Comparison of ENCODE assay signal across 10 cellular contexts in genomic region chr7:127654404-127655392, GRCh38. TPM values are rescaled to one million over a fixed set of nuclear protein-coding genes. Genes with fewer than 3 reads are reported as not detected.
DNase-seq lines count a peak whose midpoint lies in the region; ATAC-seq and TF ChIP-seq lines count a peak whose summit lies in the region.
"Had no signal": no experiment of that assay in that cellular context is flagged by ENCODE, and none has a peak within 500 bp of the region (broad histone marks: within the 10 kb centered on the region; RNA-seq: fewer than 3 reads in every experiment).

No MANE protein-coding gene starts in this region.

- peak overlapping the region; percentile 51 for H3K4me3 Mint-ChIP-seq in CD8-positive, alpha-beta T cell
- peak overlapping the region; percentile 93 for H3K4me3 Mint-ChIP-seq in HFFc6
- H3K4me3 Mint-ChIP-seq in activated B cell treated with CpG ODN at 0.5 μM for 24 hours: peak overlapping the region; percentile 8

- H3K27me3 Mint-ChIP-seq in CD8-positive, alpha-beta T cell (ENCODE audit: low read depth): no peaks in the 10 kb centered on the region
- H3K27me3 Mint-ChIP-seq in HFFc6 (ENCODE audit: insufficient read depth): peaks cover 3% of the 10 kb centered on the region; the same call in 1 of the 2 replicates
- H3K27me3 Mint-ChIP-seq in activated B cell treated with CpG ODN at 0.5 μM for 24 hours: no peaks in the 10 kb centered on the region

- no peaks in the 10 kb centered on the region for H3K36me3 ChIP-seq in CD8-positive, alpha-beta T cell (ENCODE audit: insufficient read depth, low read length)
- peaks cover 3% of the 10 kb centered on the region for H3K36me3 ChIP-seq in iPS-18a (ENCODE audit: control insufficient read depth, low read depth, low read length)

- peaks cover 35% of the 10 kb centered on the region for H3K4me1 ChIP-seq in CD8-positive, alpha-beta T cell (ENCODE audit: insufficient read depth, low read length)
- H3K4me1 ChIP-seq in iPS-18a (ENCODE audit: control insufficient read depth, low read depth, low read length): peaks cover 17% of the 10 kb centered on the region

- TF ChIP-seq CTCF in CD8-positive, alpha-beta T cell (IDR thresholded peaks at IDR 0.05): no peak
- no peak; the same call in 1 of the 2 replicates for TF ChIP-seq CTCF in HFFc6 (IDR thresholded peaks at IDR 0.05)
- no peak for TF ChIP-seq CTCF in activated B cell treated with CpG ODN at 0.5 μM for 24 hours (IDR thresholded peaks at IDR 0.05)

- no peaks in the 10 kb centered on the region for H3K9me3 ChIP-seq in CD8-positive, alpha-beta T cell (ENCODE audit: low read length)
- no peaks in the 10 kb centered on the region for H3K9me3 ChIP-seq in iPS-18a (ENCODE audit: control insufficient read depth, low read depth, low read length)

- CTCF ChIA-PET in CD8-positive, alpha-beta T cell (lab: Charles Lee): no interaction called here
- CTCF ChIA-PET in activated B cell treated with CpG ODN at 0.5 μM for 24 hours (lab: Charles Lee): no interaction called here

- no peak for DNase-seq in CD8-positive, alpha-beta T cell
- DNase-seq in HFFc6 (no peak), activated B cell treated with CpG ODN at 0.5 μM for 24 hours (no peak), ecto neural progenitor cell (ENCODE audit: low spot score) (no peak), NCI-H1694 treated with DMSO at 0.1 percent for 48 hours (lab: John Stamatoyannopoulos, UW) (no peak), NCI-H2171 treated with DMSO at 0.1 percent for 48 hours (lab: John Stamatoyannopoulos, UW) (no peak), T1000 (lab: John Stamatoyannopoulos, UW) (no peak)
- DNase-seq: stimulated activated CD4-positive, alpha-beta T cell treated with anti-CD3 and anti-CD28 coated beads, Interleukin-4, amount 100 ng/mL, for 4 hours had no signal

- peaks cover 68% of the 10 kb centered on the region for H3K4me1 Mint-ChIP-seq in CD8-positive, alpha-beta T cell (ENCODE audit: low read depth)
- H3K4me1 Mint-ChIP-seq in HFFc6 (ENCODE audit: low read depth) (peaks cover 57% of the 10 kb centered on the region), activated B cell treated with CpG ODN at 0.5 μM for 24 hours (peaks cover 58% of the 10 kb centered on the region)

- H3K9ac ChIP-seq in iPS-18a (ENCODE audit: low read length): no peak overlapping the region

- H3K27me3 ChIP-seq in CD8-positive, alpha-beta T cell (ENCODE audit: insufficient read depth, low read length): no peaks in the 10 kb centered on the region
- no peaks in the 10 kb centered on the region for H3K27me3 ChIP-seq in iPS-18a (ENCODE audit: control insufficient read depth, insufficient read depth, low read length)

- ATAC-seq in CD8-positive, alpha-beta T cell: no peak
- no peak for ATAC-seq in activated B cell treated with CpG ODN at 0.5 μM for 24 hours (ENCODE audit: low read depth)

- no peak overlapping the region for H3K27ac ChIP-seq in CD8-positive, alpha-beta T cell (ENCODE audit: low read depth, low read length)
- H3K27ac ChIP-seq in iPS-18a (ENCODE audit: low read length): no peak overlapping the region

- intact Hi-C loops in CD8-positive, alpha-beta T cell (cut with DNase I, micrococcal nuclease): loop anchor here (5.0 to 10.0 kb wide), 8 partner anchors 203 to 1958 kb away; partner anchors contain the start of genes ATP6V1F (in 1 of the 2), CALU (in 1 of the 2), IMPDH1 (in 1 of the 2) and NRF1 (in 1 of the 2)
- intact Hi-C loops in activated B cell treated with CpG ODN at 0.5 μM for 24 hours (cut with micrococcal nuclease): loop anchor here (5.0 kb wide), 2 partner anchors 402 to 803 kb away; partner anchors contain the start of genes GRM8 and HILPDA

- POLR2A ChIA-PET in CD8-positive, alpha-beta T cell (lab: Charles Lee): no interaction called here
- POLR2A ChIA-PET in activated B cell treated with CpG ODN at 0.5 μM for 24 hours (lab: Charles Lee): no interaction called here

- no peak overlapping the region for H3K27ac Mint-ChIP-seq in CD8-positive, alpha-beta T cell
- peak overlapping the region; percentile 52 for H3K27ac Mint-ChIP-seq in HFFc6
- H3K27ac Mint-ChIP-seq in activated B cell treated with CpG ODN at 0.5 μM for 24 hours: peak overlapping the region; percentile 72

- H3K9me3 Mint-ChIP-seq in CD8-positive, alpha-beta T cell: no peaks in the 10 kb centered on the region
- H3K9me3 Mint-ChIP-seq in HFFc6 (no peaks in the 10 kb centered on the region), activated B cell treated with CpG ODN at 0.5 μM for 24 hours (no peaks in the 10 kb centered on the region)

- H3K36me3 Mint-ChIP-seq in CD8-positive, alpha-beta T cell: peaks cover 49% of the 10 kb centered on the region
- H3K36me3 Mint-ChIP-seq in HFFc6 (ENCODE audit: low read depth) (peaks cover 25% of the 10 kb centered on the region), activated B cell treated with CpG ODN at 0.5 μM for 24 hours (ENCODE audit: low read depth) (peaks cover 43% of the 10 kb centered on the region)

- H3K4me3 ChIP-seq in CD8-positive, alpha-beta T cell (ENCODE audit: low read depth, low read length): no peak overlapping the region
- peak overlapping the region; percentile 1 for H3K4me3 ChIP-seq in iPS-18a (ENCODE audit: low read length)

RNA-seq across cellular contexts. Expression of gene SND1, which starts 2.7 kb away (rescaled TPM):
- total RNA-seq in CD8-positive, alpha-beta T cell: 100 to 1,000 TPM in 1 of 2 experiments, 10 to 100 TPM in 1; 87.7 to 101 TPM
- total RNA-seq in HFFc6 (2021; fragmentation: NEBNext Ultra II Directional; extraction: Animal tissue kit (Norgen Biotek cat#: 25700)): 100 to 1,000 TPM; 217 to 259 (median 247) TPM
- total RNA-seq in activated B cell treated with CpG ODN at 0.5 μM for 24 hours: 204 and 215 TPM in 2 replicates

RNA-seq across cellular contexts. Expression of gene PAX4, which starts 36.8 kb away (rescaled TPM):
- total RNA-seq in CD8-positive, alpha-beta T cell: not detected
- total RNA-seq in HFFc6 (2021; fragmentation: NEBNext Ultra II Directional; extraction: Animal tissue kit (Norgen Biotek cat#: 25700)): not detected
- not detected in 2 replicates for total RNA-seq in activated B cell treated with CpG ODN at 0.5 μM for 24 hours
- total RNA-seq: activated CD8-positive, alpha-beta memory T cell treated with anti-CD3 and anti-CD28 coated beads for 36 hours had no signal

Comparison
In these comparisons a context has a peak if more than half of its experiments do, and no peak if none do; other contexts are left out.
1. H3K4me3 Mint-ChIP-seq: peak in every context shown above with its lines; median percentile 93 in HFFc6; 51 in CD8-positive, alpha-beta T cell; 8 in activated B cell treated with CpG ODN at 0.5 μM for 24 hours.